In the genomic region with DNA sequence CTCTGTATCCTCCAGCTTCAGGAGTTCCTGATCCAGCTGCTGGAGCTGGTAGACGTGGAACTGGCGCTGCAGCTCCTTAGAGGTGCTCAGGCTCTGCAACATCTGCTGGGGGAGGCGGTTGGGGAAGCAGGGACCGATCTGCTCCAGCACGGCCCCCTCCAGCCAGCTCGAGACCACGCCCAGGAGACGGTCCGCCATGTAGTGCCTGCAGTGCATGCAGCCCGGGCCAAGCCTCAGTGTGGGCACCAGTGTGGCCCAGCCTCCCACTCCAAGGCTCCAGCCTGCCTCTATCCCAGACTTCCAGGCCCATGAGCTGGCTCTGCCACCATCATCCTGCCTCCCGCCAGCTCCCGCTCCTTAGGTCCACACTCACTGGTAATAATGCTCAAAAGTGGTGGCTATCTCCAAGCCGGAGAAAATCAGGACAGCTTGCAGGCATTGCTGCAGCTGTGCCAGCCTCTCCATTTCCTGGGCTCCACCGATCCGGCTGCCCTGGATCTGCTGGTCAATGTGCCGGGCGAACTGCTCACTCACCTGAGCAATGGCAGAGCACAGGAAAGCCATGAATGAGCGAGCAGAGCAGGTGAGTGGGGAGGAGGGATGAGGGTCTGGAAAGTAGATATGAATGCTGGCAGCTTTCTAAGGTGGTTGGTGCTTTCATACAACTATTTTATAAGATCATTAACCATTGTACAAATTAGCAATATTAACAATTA, we compare ENCODE assay signal across 16 cellular contexts.
"Had no signal": no experiment of that assay in that cellular context is flagged by ENCODE, and none has a peak within 500 bp of the region (broad histone marks: within the 10 kb centered on the region; RNA-seq: fewer than 3 reads in every experiment).

No MANE protein-coding gene starts in this region.

- H3K27me3 ChIP-seq: left lung, thyroid gland, vagina had no signal

- ATAC-seq: left lung had no signal

- H3K27ac ChIP-seq: left lung, thyroid gland, vagina had no signal

- FAIRE-seq: endothelial cell of umbilical vein, keratinocyte had no signal

- H3K4me1 ChIP-seq: left lung, thyroid gland, vagina had no signal

- DNase-seq: activated CD4-positive, CD25-positive, alpha-beta regulatory T cell treated with anti-CD3 and anti-CD28 coated beads, Interleukin-2, amount 50 U/mL, for 72 hours; activated naive CD4-positive, alpha-beta T cell treated with anti-CD3 and anti-CD28 coated beads, Interleukin-2, amount 10 ng/mL, durations not matched to agents 7 days and 5 days; amniotic stem cell; cortex of kidney; effector CD4-positive, alpha-beta T cell; foreskin fibroblast; hippocampal formation; left lung; mammary epithelial cell; stimulated activated CD4-positive, alpha-beta T cell treated with anti-CD3 and anti-CD28 coated beads, Interleukin-12 subunit alpha, Interleukin-12 subunit beta, amount 100 ng/mL, for 4 hours; stimulated activated CD4-positive, alpha-beta T cell treated with anti-CD3 and anti-CD28 coated beads, Interleukin-2, amount 100 ng/mL, for 24 hours; T-helper 9 cell; thyroid gland had no signal

- H3K4me3 ChIP-seq: left lung, thyroid gland, vagina had no signal

- H3K9me3 ChIP-seq: left lung, thyroid gland, vagina had no signal
